26 cellular contexts compared by ENCODE assay signal in genomic region chr12:80025638-80026037, GRCh38.
"Had no signal": no experiment of that assay in that cellular context is flagged by ENCODE, and none has a peak within 500 bp of the region (broad histone marks: within the 10 kb centered on the region; RNA-seq: fewer than 3 reads in every experiment).

No MANE protein-coding gene starts in this region.

- ATAC-seq: effector memory CD8-positive, alpha-beta T cell; esophagus mucosa; foreskin keratinocyte; gastrocnemius medialis; gastroesophageal sphincter; heart left ventricle; heart right ventricle had no signal

- H3K9me3 ChIP-seq: colonic mucosa, esophagus squamous epithelium, gastrocnemius medialis had no signal

- H3K4me3 Mint-ChIP-seq: dendritic cell treated with granulocyte-macrophage colony-stimulating factor and Interleukin-4, amounts not matched to agents 40 ng/mL and 50 ng/mL, for 4 days; effector memory CD8-positive, alpha-beta T cell; endodermal cell had no signal

- H3K36me3 ChIP-seq: colonic mucosa, esophagus muscularis mucosa, esophagus squamous epithelium, gastrocnemius medialis, gastroesophageal sphincter, heart left ventricle, heart right ventricle had no signal

- H3K4me1 ChIP-seq: colonic mucosa, esophagus squamous epithelium, foreskin keratinocyte, gastrocnemius medialis, heart left ventricle, heart right ventricle had no signal

- DNase-seq: colonic mucosa; cortex of kidney; dermis blood vessel endothelial cell; dorsolateral prefrontal cortex; effector CD4-positive, alpha-beta T cell; effector CD8-positive, alpha-beta T cell; effector memory CD4-positive, alpha-beta T cell; effector memory CD8-positive, alpha-beta T cell; endodermal cell; erythroblast; esophagus squamous epithelium; foreskin fibroblast; foreskin keratinocyte; foreskin melanocyte; gastrocnemius medialis; glutamatergic neuron; head of caudate nucleus; heart left ventricle; heart right ventricle had no signal

- H3K27ac ChIP-seq: colonic mucosa, coronary artery, dorsolateral prefrontal cortex, epithelial cell of prostate, esophagus muscularis mucosa, esophagus squamous epithelium, foreskin keratinocyte, gastrocnemius medialis, gastroesophageal sphincter, heart left ventricle, heart right ventricle, hepatocyte had no signal

- H3K27ac Mint-ChIP-seq: dendritic cell treated with granulocyte-macrophage colony-stimulating factor and Interleukin-4, amounts not matched to agents 40 ng/mL and 50 ng/mL, for 4 days; effector memory CD8-positive, alpha-beta T cell; endodermal cell had no signal

- H3K4me3 ChIP-seq: colonic mucosa, coronary artery, dorsolateral prefrontal cortex, esophagus muscularis mucosa, esophagus squamous epithelium, gastrocnemius medialis, gastroesophageal sphincter, heart left ventricle, heart right ventricle, hepatocyte had no signal

- H3K27me3 Mint-ChIP-seq: dendritic cell treated with granulocyte-macrophage colony-stimulating factor and Interleukin-4, amounts not matched to agents 40 ng/mL and 50 ng/mL, for 4 days had no signal
